10 cellular contexts compared by ENCODE assay signal in genomic region chr1:167651161-167651693, GRCh38. TPM values are rescaled to one million over a fixed set of nuclear protein-coding genes. Genes with fewer than 3 reads are reported as not detected.
DNase-seq lines count a peak whose midpoint lies in the region; ATAC-seq and TF ChIP-seq lines count a peak whose summit lies in the region.
"Had no signal": no experiment of that assay in that cellular context is flagged by ENCODE, and none has a peak within 500 bp of the region (broad histone marks: within the 10 kb centered on the region; RNA-seq: fewer than 3 reads in every experiment).

No MANE protein-coding gene starts in this region.

- no peak overlapping the region for H3K4me2 ChIP-seq in neural progenitor cell

- H2AFZ ChIP-seq in neural progenitor cell (replicated peaks), result no peak overlapping the region

- no peaks in the 10 kb centered on the region for H3K9me3 Mint-ChIP-seq in activated naive CD8-positive, alpha-beta T cell treated with anti-CD3 and anti-CD28 coated beads, Interleukin-2, amount 50 U/mL, for 24 hours
- H3K9me3 Mint-ChIP-seq in neural progenitor cell, result no peaks in the 10 kb centered on the region
- no peaks in the 10 kb centered on the region for H3K9me3 Mint-ChIP-seq in mesothelial cell of epicardium

- peak overlapping the region; percentile 66 for H3K27ac Mint-ChIP-seq in activated naive CD8-positive, alpha-beta T cell treated with anti-CD3 and anti-CD28 coated beads, Interleukin-2, amount 50 U/mL, for 24 hours
- H3K27ac Mint-ChIP-seq in neural progenitor cell, result peak overlapping the region; percentile 55
- no peak overlapping the region for H3K27ac Mint-ChIP-seq in mesothelial cell of epicardium

- TF ChIP-seq CTCF in neural progenitor cell (IDR thresholded peaks at IDR 0.05) (no peak), mesothelial cell of epicardium (IDR thresholded peaks at IDR 0.05; ENCODE audit: unreplicated experiment) (no peak)

- H4K20me1 ChIP-seq in neural progenitor cell (ENCODE audit: low read depth), result no peaks in the 10 kb centered on the region

- H3F3A ChIP-seq in neural progenitor cell (ENCODE audit: low read depth), result no peaks in the 10 kb centered on the region

- H3K36me3 Mint-ChIP-seq in activated naive CD8-positive, alpha-beta T cell treated with anti-CD3 and anti-CD28 coated beads, Interleukin-2, amount 50 U/mL, for 24 hours (ENCODE audit: low read depth), result peaks cover 7% of the 10 kb centered on the region
- no peaks in the 10 kb centered on the region for H3K36me3 Mint-ChIP-seq in neural progenitor cell
- no peaks in the 10 kb centered on the region for H3K36me3 Mint-ChIP-seq in mesothelial cell of epicardium

- H3K4me3 ChIP-seq in neural progenitor cell, result no peak overlapping the region
- H3K4me3 ChIP-seq in HAP-1, result no peak overlapping the region

- no peaks in the 10 kb centered on the region for H3K27me3 ChIP-seq in neural progenitor cell
- H3K27me3 ChIP-seq in HAP-1 (ENCODE audit: low read depth), result no peaks in the 10 kb centered on the region

- in situ Hi-C loops in HAP-1 (cut with MboI; ENCODE audit: low sequenced_read_pairs), result no loop called here

- no peaks in the 10 kb centered on the region for H3K79me2 ChIP-seq in neural progenitor cell (ENCODE audit: low read depth)

- H3K9me3 ChIP-seq in neural progenitor cell (ENCODE audit: low read depth) (no peaks in the 10 kb centered on the region), HAP-1 (no peaks in the 10 kb centered on the region)

- no peak overlapping the region for H3K27ac ChIP-seq in neural progenitor cell

- peaks cover 79% of the 10 kb centered on the region for H3K4me1 Mint-ChIP-seq in activated naive CD8-positive, alpha-beta T cell treated with anti-CD3 and anti-CD28 coated beads, Interleukin-2, amount 50 U/mL, for 24 hours
- peaks cover 39% of the 10 kb centered on the region for H3K4me1 Mint-ChIP-seq in neural progenitor cell
- peaks cover 4% of the 10 kb centered on the region for H3K4me1 Mint-ChIP-seq in mesothelial cell of epicardium

- no peak overlapping the region for H3K9ac ChIP-seq in neural progenitor cell

- ATAC-seq in HG02759 (IDR thresholded peaks at IDR 0.05; ENCODE audit: unreplicated experiment) (peak; percentile 57), GM19035 (IDR thresholded peaks at IDR 0.05; ENCODE audit: unreplicated experiment) (no peak)
- ATAC-seq in activated naive CD8-positive, alpha-beta T cell treated with anti-CD3 and anti-CD28 coated beads, Interleukin-2, amount 50 U/mL, for 24 hours, result peak; percentile 62

- H3K4me3 Mint-ChIP-seq in activated naive CD8-positive, alpha-beta T cell treated with anti-CD3 and anti-CD28 coated beads, Interleukin-2, amount 50 U/mL, for 24 hours, result peak overlapping the region; percentile 13
- no peak overlapping the region for H3K4me3 Mint-ChIP-seq in neural progenitor cell
- no peak overlapping the region for H3K4me3 Mint-ChIP-seq in mesothelial cell of epicardium

- H3K36me3 ChIP-seq in neural progenitor cell (no peaks in the 10 kb centered on the region), HAP-1 (replicated peaks) (no peaks in the 10 kb centered on the region)

- H3K4me1 ChIP-seq in neural progenitor cell, result peaks cover 15% of the 10 kb centered on the region
- no peaks in the 10 kb centered on the region for H3K4me1 ChIP-seq in HAP-1

- H3K27me3 Mint-ChIP-seq in activated naive CD8-positive, alpha-beta T cell treated with anti-CD3 and anti-CD28 coated beads, Interleukin-2, amount 50 U/mL, for 24 hours, result no peaks in the 10 kb centered on the region
- H3K27me3 Mint-ChIP-seq in neural progenitor cell (ENCODE audit: insufficient read depth, low read depth) (no peaks in the 10 kb centered on the region), mesothelial cell of epicardium (ENCODE audit: low read depth) (peaks cover 1% of the 10 kb centered on the region)

- DNase-seq in NCI-H187 treated with DMSO at 0.1 percent for 48 hours (lab: John Stamatoyannopoulos, UW) (peak; percentile 16), NCI-H187 (lab: John Stamatoyannopoulos, UW) (no peak), neural progenitor cell (ENCODE audit: low spot score) (no peak), mesothelial cell of epicardium (ENCODE audit: low spot score in 2 of 2, unreplicated experiment in 2 of 2) (no peak), HAP-1 (ENCODE audit: low spot score in 2 of 2) (no peak)
- DNase-seq in activated naive CD8-positive, alpha-beta T cell treated with anti-CD3 and anti-CD28 coated beads, Interleukin-2, amount 50 U/mL, for 24 hours, result no peak
- DNase-seq: activated CD4-positive, alpha-beta T cell treated with anti-CD3 and anti-CD28 coated beads, Interleukin-2, amount 50 U/mL, for 4 hours; stimulated activated CD4-positive, alpha-beta T cell treated with anti-CD3 and anti-CD28 coated beads, Interleukin-4, amount 100 ng/mL, for 4 hours had no signal

RNA-seq across cellular contexts. Expression of gene RCSD1, which starts 21.2 kb away (rescaled TPM):
- total RNA-seq in neural progenitor cell (ENCODE audit: low replicate concordance), result 0.06 TPM in 2 replicates
- 0.76 to 1.2 TPM (median 0.97 TPM) in 3 replicates for total RNA-seq in mesothelial cell of epicardium
